Comparison of ENCODE assay signal across 16 cellular contexts in genomic region chr2:99898649-99899048, GRCh38.
DNase-seq lines count a peak whose midpoint lies in the region; ATAC-seq and TF ChIP-seq lines count a peak whose summit lies in the region.
"Had no signal": no experiment of that assay in that cellular context is flagged by ENCODE, and none has a peak within 500 bp of the region (broad histone marks: within the 10 kb centered on the region; RNA-seq: fewer than 3 reads in every experiment).

No MANE protein-coding gene starts in this region.

- intact Hi-C loops in natural killer cell (cut with micrococcal nuclease): no loop called here

- peak; percentile 27 to 44 for ATAC-seq in natural killer cell treated with Interleukin-12 subunit alpha and Interleukin-12 subunit beta and Interleukin-15 and Interleukin-18, amount 100 ng/mL, for 72 hours
- no peak for ATAC-seq in natural killer cell
- ATAC-seq in left lobe of liver: peak; percentile 28
- ATAC-seq in activated CD4-positive, CD25-positive, alpha-beta regulatory T cell treated with anti-CD3 and anti-CD28 coated beads, Interleukin-2, amount 50 U/mL, for 24 hours: no peak

- peaks cover 0 to 3% of the 10 kb centered on the region in 2 donors for H3K4me1 Mint-ChIP-seq in natural killer cell treated with Interleukin-12 subunit alpha and Interleukin-12 subunit beta and Interleukin-15 and Interleukin-18, amount 100 ng/mL, for 72 hours (ENCODE audit: low read depth in 2 of 2)
- H3K4me1 Mint-ChIP-seq in natural killer cell: peaks cover 0 to 8% of the 10 kb centered on the region in 2 donors
- peaks cover 24% of the 10 kb centered on the region for H3K4me1 Mint-ChIP-seq in nephron progenitor cell

- H3K27ac Mint-ChIP-seq in natural killer cell treated with Interleukin-12 subunit alpha and Interleukin-12 subunit beta and Interleukin-15 and Interleukin-18, amount 100 ng/mL, for 72 hours: no peak overlapping the region
- H3K27ac Mint-ChIP-seq in natural killer cell: no peak overlapping the region
- peak overlapping the region; percentile 6 for H3K27ac Mint-ChIP-seq in nephron progenitor cell

- DNase-seq in natural killer cell treated with Interleukin-12 subunit alpha and Interleukin-12 subunit beta and Interleukin-15 and Interleukin-18, amount 100 ng/mL, for 72 hours (ENCODE audit: low spot score): no peak
- DNase-seq in natural killer cell (no peak), left lobe of liver (ENCODE audit: low spot score) (no peak), nephron progenitor cell (no peak), foreskin melanocyte (no peak), glomerular visceral epithelial cell (ENCODE audit: extremely low spot score) (no peak)
- DNase-seq: C1 segment of cervical spinal cord, DMS79 treated with DMSO at 0.1 percent for 48 hours, KBM-7, NCI-H1694 treated with DMSO at 0.1 percent for 48 hours, NCI-H2227 treated with DMSO at 0.1 percent for 48 hours, NCI-H510A treated with DMSO at 0.1 percent for 48 hours, NCI-H82, OCI-M1, Right ventricle myocardium superior had no signal

- H3K4me3 Mint-ChIP-seq in natural killer cell treated with Interleukin-12 subunit alpha and Interleukin-12 subunit beta and Interleukin-15 and Interleukin-18, amount 100 ng/mL, for 72 hours: no peak overlapping the region
- H3K4me3 Mint-ChIP-seq in natural killer cell: no peak overlapping the region
- no peak overlapping the region for H3K4me3 Mint-ChIP-seq in nephron progenitor cell

- peaks cover 2 to 18% of the 10 kb centered on the region in 2 donors for H3K27me3 Mint-ChIP-seq in natural killer cell treated with Interleukin-12 subunit alpha and Interleukin-12 subunit beta and Interleukin-15 and Interleukin-18, amount 100 ng/mL, for 72 hours
- no peaks in the 10 kb centered on the region for H3K27me3 Mint-ChIP-seq in natural killer cell (ENCODE audit: low read depth in 2 of 2)
- no peaks in the 10 kb centered on the region for H3K27me3 Mint-ChIP-seq in nephron progenitor cell (ENCODE audit: low read depth, poor library complexity)

- TF ChIP-seq CTCF in natural killer cell (IDR thresholded peaks at IDR 0.05) (no peak), nephron progenitor cell (IDR thresholded peaks at IDR 0.05) (no peak)

- no peaks in the 10 kb centered on the region for H3K36me3 Mint-ChIP-seq in natural killer cell treated with Interleukin-12 subunit alpha and Interleukin-12 subunit beta and Interleukin-15 and Interleukin-18, amount 100 ng/mL, for 72 hours
- no peaks in the 10 kb centered on the region for H3K36me3 Mint-ChIP-seq in natural killer cell
- H3K36me3 Mint-ChIP-seq in nephron progenitor cell (ENCODE audit: low read depth): peaks cover 53% of the 10 kb centered on the region

- H3K9me3 Mint-ChIP-seq in natural killer cell treated with Interleukin-12 subunit alpha and Interleukin-12 subunit beta and Interleukin-15 and Interleukin-18, amount 100 ng/mL, for 72 hours: no peaks in the 10 kb centered on the region
- no peaks in the 10 kb centered on the region for H3K9me3 Mint-ChIP-seq in natural killer cell
- peaks cover 3% of the 10 kb centered on the region for H3K9me3 Mint-ChIP-seq in nephron progenitor cell

Comparison
In these comparisons a context has a peak if more than half of its experiments do, and no peak if none do; other contexts are left out.
1. ATAC-seq: peak in natural killer cell treated with Interleukin-12 subunit alpha and Interleukin-12 subunit beta and Interleukin-15 and Interleukin-18, amount 100 ng/mL, for 72 hours (2 of 2) and left lobe of liver (single experiment); none in natural killer cell (0 of 3) and activated CD4-positive, CD25-positive, alpha-beta regulatory T cell treated with anti-CD3 and anti-CD28 coated beads, Interleukin-2, amount 50 U/mL, for 24 hours (0 of 2).